In the genomic region with DNA sequence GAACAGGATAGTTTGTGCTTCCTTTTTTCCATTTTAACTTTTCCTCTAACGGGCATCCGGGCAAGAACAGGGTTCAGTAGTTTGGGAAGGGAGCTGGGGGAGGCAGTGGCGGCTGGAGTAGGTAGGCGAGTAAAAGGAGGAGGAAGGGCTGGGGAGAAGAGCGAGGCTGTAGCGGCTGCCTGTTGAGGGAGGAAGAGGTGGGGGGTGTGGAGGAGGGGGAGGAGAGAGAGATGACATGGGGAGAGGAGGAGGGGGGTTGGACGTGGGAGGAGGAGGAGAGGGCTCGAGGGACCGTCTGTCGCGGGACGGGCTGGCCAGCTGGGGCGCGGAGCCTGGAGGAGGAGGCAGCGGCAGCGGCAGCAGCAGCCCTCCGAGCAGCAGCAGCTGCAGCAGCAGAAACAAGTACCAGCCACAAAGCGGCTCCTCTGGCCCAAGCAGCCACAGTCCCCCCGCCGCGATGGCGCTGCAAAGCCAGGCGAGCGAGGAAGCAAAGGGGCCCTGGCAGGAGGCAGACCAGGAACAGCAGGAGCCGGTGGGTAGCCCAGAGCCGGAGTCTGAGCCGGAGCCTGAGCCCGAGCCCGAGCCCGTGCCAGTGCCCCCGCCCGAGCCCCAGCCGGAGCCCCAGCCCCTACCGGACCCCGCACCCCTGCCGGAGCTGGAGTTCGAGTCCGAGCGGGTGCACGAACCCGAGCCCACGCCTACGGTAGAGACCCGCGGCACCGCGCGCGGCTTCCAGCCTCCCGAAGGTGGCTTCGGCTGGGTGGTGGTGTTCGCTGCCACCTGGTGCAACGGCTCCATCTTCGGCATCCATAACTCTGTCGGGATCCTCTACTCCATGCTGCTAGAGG, we compare ENCODE assay signal across 8 cellular contexts. TPM values are rescaled to one million over a fixed set of nuclear protein-coding genes. Genes with fewer than 3 reads are reported as not detected.
A peak's percentile ranks its signal among the peaks of the same experiment; 100 is the strongest.
DNase-seq lines count a peak whose midpoint lies in the region; ATAC-seq and TF ChIP-seq lines count a peak whose summit lies in the region.

Gene SLC16A2 (plus strand): TSS at position 313 of the 848 bp plus-strand sequence. CDS start 145 bp downstream, at position 458.

- H3K4me1 ChIP-seq in esophagus squamous epithelium: peaks cover 0 to 37% (median 0%) of the 10 kb centered on the region in 3 donors

- H3K4me3 ChIP-seq in esophagus squamous epithelium: peak within 1 kb of the TSS; percentile 34 to 64 (median 54)

- peak in 1 of 4 donors; percentile 21 for TF ChIP-seq POLR2A in esophagus squamous epithelium (IDR thresholded peaks at IDR 0.05)

- H3K27me3 ChIP-seq in esophagus squamous epithelium: no peaks in the 10 kb centered on the region

- intact Hi-C loops in esophagus squamous epithelium (cut with DNase I): no loop called here

- H3K9me3 ChIP-seq in esophagus squamous epithelium: no peaks in the 10 kb centered on the region

- 0 to 39% methylated on average over 8 to 23 of the region's 55 CpGs for WGBS in esophagus squamous epithelium, 2 donors

- no peak for TF ChIP-seq CTCF in esophagus squamous epithelium (IDR thresholded peaks at IDR 0.05)

- H3K27ac ChIP-seq in esophagus squamous epithelium: peak within 1 kb of the TSS; percentile 70 to 91 (median 87)

- no peak for ATAC-seq in HG02763 (IDR thresholded peaks at IDR 0.05; ENCODE audit: unreplicated experiment)

- DNase-seq in SIG-M5 treated with dmso at 0.1 percent for 504 hours (lab: John Stamatoyannopoulos, UW; ENCODE audit: unreplicated experiment) (peak; percentile 39), SIG-M5 (lab: John Stamatoyannopoulos, UW) (no peak), NCI-H510A (lab: John Stamatoyannopoulos, UW) (peak; percentile 56), esophagus squamous epithelium (lab: John Stamatoyannopoulos, UW) (no peak), mucosa of gallbladder (ENCODE audit: low spot score) (peak; percentile 62), stromal cell of bone marrow (ENCODE audit: low read depth) (peak; percentile 40)
- peak; percentile 40 to 49 for DNase-seq in activated T-cell treated with anti-CD3 and anti-CD28 coated beads, Interleukin-2, amount 50 U/mL, for 48 hours

- H3K36me3 ChIP-seq in esophagus squamous epithelium: no peaks in the 10 kb centered on the region

RNA-seq across cellular contexts. Expression of gene SLC16A2, which starts in this region (rescaled TPM):
- total RNA-seq in esophagus squamous epithelium (1 to 10 TPM in 3 of 4 donors, under 1 TPM in 1; 0.99 to 6.7 (median 2.9) TPM), mucosa of gallbladder (23.2 TPM)

Comparison
In these comparisons a context has a peak if more than half of its experiments do, and no peak if none do; other contexts are left out.
1. DNase-seq: peak in SIG-M5 treated with dmso at 0.1 percent for 504 hours (single experiment), NCI-H510A (single experiment), activated T-cell treated with anti-CD3 and anti-CD28 coated beads, Interleukin-2, amount 50 U/mL, for 48 hours (2 of 2), mucosa of gallbladder (single experiment) and stromal cell of bone marrow (single experiment); none in SIG-M5 (single experiment) and esophagus squamous epithelium (single experiment).